Comparison of ENCODE assay signal across 8 cellular contexts in genomic region chr2:193963472-193964119, GRCh38.
A peak's percentile ranks its signal among the peaks of the same experiment; 100 is the strongest.
DNase-seq lines count a peak whose midpoint lies in the region; ATAC-seq and TF ChIP-seq lines count a peak whose summit lies in the region.

No MANE protein-coding gene starts in this region.

- peak; percentile 71 for DNase-seq in ELR (ENCODE audit: low read depth)
- DNase-seq in NCI-H1048 (lab: John Stamatoyannopoulos, UW) = peak; percentile 43
- DNase-seq in cardiac fibroblast (ENCODE audit: low read depth in 2 of 2) = peak; percentile 74 to 88
- peak; percentile 29 for DNase-seq in smooth muscle cell of the brain vasculature (ENCODE audit: low read depth, low spot score)
- no peak for DNase-seq in Right ventricle myocardium superior
- no peak for DNase-seq in NOMO-1 treated with dmso at 0.1 percent for 144 hours (lab: John Stamatoyannopoulos, UW; ENCODE audit: unreplicated experiment)
- DNase-seq in stimulated activated CD4-positive, alpha-beta T cell treated with anti-CD3 and anti-CD28 coated beads, Interleukin-1b, Interleukin-23, amount 100 ng/mL, for 48 hours = no peak

- ATAC-seq in GM21717 (IDR thresholded peaks at IDR 0.05; ENCODE audit: unreplicated experiment) (peak; percentile 73), Right ventricle myocardium superior (ENCODE audit: poor library complexity) (no peak)

- TF ChIP-seq CTCF in cardiac fibroblast (IDR thresholded peaks at IDR 0.05; ENCODE audit: low read depth, low read length) = peak; percentile 75

- no peak overlapping the region for H3K4me3 ChIP-seq in cardiac fibroblast (replicated peaks in 1 of 2; ENCODE audit: low read depth in 2 of 2, low read length in 2 of 2)

- intact Hi-C loops in Right ventricle myocardium superior (cut with DNase I) = no loop called here

Comparison
In these comparisons a context has a peak if more than half of its experiments do, and no peak if none do; other contexts are left out.
1. DNase-seq: peak in ELR (single experiment), NCI-H1048 (single experiment), cardiac fibroblast (2 of 2) and smooth muscle cell of the brain vasculature (single experiment); none in Right ventricle myocardium superior (single experiment), NOMO-1 treated with dmso at 0.1 percent for 144 hours (single experiment) and stimulated activated CD4-positive, alpha-beta T cell treated with anti-CD3 and anti-CD28 coated beads, Interleukin-1b, Interleukin-23, amount 100 ng/mL, for 48 hours (single experiment).